In the genomic region with DNA sequence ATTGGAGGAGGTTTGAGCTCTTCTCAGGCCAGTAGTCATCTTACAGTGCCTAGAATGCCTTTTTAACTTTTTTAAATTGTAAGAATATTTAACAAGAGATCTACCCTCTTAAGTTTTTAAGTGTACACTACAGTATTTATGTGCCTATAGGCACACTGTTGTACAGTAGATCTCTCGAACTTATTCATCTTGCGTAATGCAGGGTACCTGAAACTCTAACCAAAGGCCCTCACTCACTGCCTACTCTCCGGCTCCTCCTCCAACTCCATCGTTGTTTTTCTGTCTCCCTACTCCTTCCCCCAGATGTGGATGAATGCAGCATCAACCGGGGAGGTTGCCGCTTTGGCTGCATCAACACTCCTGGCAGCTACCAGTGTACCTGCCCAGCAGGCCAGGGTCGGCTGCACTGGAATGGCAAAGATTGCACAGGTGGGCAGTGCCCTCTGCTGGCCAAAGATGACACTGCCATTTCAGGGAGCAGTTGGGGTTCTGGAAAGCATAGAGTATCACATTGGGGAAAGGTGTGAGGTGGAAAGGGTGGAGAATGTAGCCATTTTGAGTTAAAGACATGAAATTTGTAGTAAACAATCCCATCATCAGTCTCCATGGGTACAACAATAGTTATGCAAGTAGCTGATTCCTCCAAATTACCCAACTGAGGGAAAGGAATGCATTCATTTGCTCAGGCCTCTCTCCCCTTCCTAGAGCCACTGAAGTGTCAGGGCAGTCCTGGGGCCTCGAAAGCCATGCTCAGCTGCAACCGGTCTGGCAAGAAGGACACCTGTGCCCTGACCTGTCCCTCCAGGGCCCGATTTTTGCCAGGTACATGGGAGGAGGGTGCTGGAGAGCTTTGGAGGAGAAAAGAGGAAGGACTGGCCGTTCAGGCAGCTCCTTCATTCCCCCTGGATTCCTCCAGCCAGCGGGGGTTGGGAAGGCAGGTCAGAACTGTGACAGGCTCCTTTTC, we compare ENCODE assay signal across 8 cellular contexts. TPM values are rescaled to one million over a fixed set of nuclear protein-coding genes. Genes with fewer than 3 reads are reported as not detected.
A peak's percentile ranks its signal among the peaks of the same experiment; 100 is the strongest.
DNase-seq lines count a peak whose midpoint lies in the region; ATAC-seq and TF ChIP-seq lines count a peak whose summit lies in the region.

No MANE protein-coding gene starts in this region.

- POLR2A ChIA-PET in RWPE1 (lab: Yijun Ruan, JAX; ENCODE audit: low non-redundant PET): no interaction called here

- 45 to 48% (median 46%) methylated on average over 12 of the region's 12 CpGs for WGBS in ovary, 3 donors
- 41 to 62% methylated on average over 4 to 12 of the region's 12 CpGs for whole genome bisulfite sequencing in transverse colon (ENCODE audit: low coverage in 1 of 2), 2 donors

- H3K4me3 ChIP-seq in ovary: no peak overlapping the region
- no peak overlapping the region for H3K4me3 ChIP-seq in transverse colon

- H3K36me3 ChIP-seq in ovary (no peaks in the 10 kb centered on the region), transverse colon (no peaks in the 10 kb centered on the region)

- no peak for ATAC-seq in HG03378 (IDR thresholded peaks at IDR 0.05; ENCODE audit: unreplicated experiment)

- TF ChIP-seq EP300 in Ishikawa (IDR thresholded peaks at IDR 0.05; ENCODE audit: borderline replicate concordance) (no peak), ovary (IDR thresholded peaks at IDR 0.05) (no peak), transverse colon (IDR thresholded peaks at IDR 0.05; ENCODE audit: low read depth) (no peak)

- H3K9me3 ChIP-seq in ovary: no peaks in the 10 kb centered on the region
- no peaks in the 10 kb centered on the region for H3K9me3 ChIP-seq in transverse colon

- TF ChIP-seq POLR2A in ovary (IDR thresholded peaks at IDR 0.05) (no peak), transverse colon (IDR thresholded peaks at IDR 0.05) (no peak)

- in situ Hi-C loops in transverse colon (cut with MboI; ENCODE audit: low pct_ligation_motif_present in 1 of 4, low pct_unique_long_range_greater_than_20kb in 1 of 4, low sequenced_read_pairs in 3 of 4): loop anchor here in 2 of 4 donors (10.0 to 25.0 kb wide), 2 partner anchors 96 to 254 kb away; partner anchors contain the start of gene TCP11 (in 1 of the 2)

- peak; percentile 98 for TF ChIP-seq RAD21 in Ishikawa (IDR thresholded peaks at IDR 0.05; ENCODE audit: low read depth)

- peak; percentile 94 for TF ChIP-seq CTCF in RWPE1 (conservative IDR thresholded peaks at IDR 0.05; ENCODE audit: low read depth)
- TF ChIP-seq CTCF in ovary (IDR thresholded peaks at IDR 0.05): peak; percentile 74 to 83 (median 79)
- peak; percentile 91 to 96 (median 94) for TF ChIP-seq CTCF in transverse colon (IDR thresholded peaks at IDR 0.05)

- intact Hi-C loops in ovary (cut with DNase I): no loop called here
- intact Hi-C loops in transverse colon (cut with DNase I; ENCODE audit: low total_unique reads): loop anchor here (5.0 to 10.0 kb wide), 2 partner anchors 96 to 254 kb away; partner anchors contain the start of gene TCP11

- H3K4me1 ChIP-seq in ovary (ENCODE audit: insufficient read depth) (no peaks in the 10 kb centered on the region), transverse colon (peaks cover 0 to 7% (median 5%) of the 10 kb centered on the region in 4 donors)

- peak; percentile 65 for DNase-seq in ELR (ENCODE audit: low read depth)
- DNase-seq in RWPE1 (ENCODE audit: low spot score): peak; percentile 85
- DNase-seq in activated effector memory CD4-positive, alpha-beta T cell treated with Interleukin-2 at 50 U/mL for 16 hours: peak; percentile 55
- DNase-seq in germinal center (ENCODE audit: low spot score): peak; percentile 83
- peak; percentile 57 to 82 (median 78) for DNase-seq in ovary
- peak; percentile 78 for DNase-seq in transverse colon

- H3K27me3 ChIP-seq in ovary (no peaks in the 10 kb centered on the region), transverse colon (no peaks in the 10 kb centered on the region)

- CTCF ChIA-PET in RWPE1 (lab: Yijun Ruan, JAX): interaction anchor here (0.5 to 3.1 kb wide), 26 partner anchors 9 to 781 kb away, joined by 3 to 57 read pairs (median 4); partner anchors contain the start of genes DEF6, RPL10A and ZNF76

- H3K27ac ChIP-seq in RWPE1: no peak overlapping the region
- no peak overlapping the region for H3K27ac ChIP-seq in ovary
- H3K27ac ChIP-seq in transverse colon: no peak overlapping the region

TF ChIP-seq in Ishikawa, 13 proteins besides CTCF, POLR2A, EP300 and RAD21:
- TF ChIP-seq CEBPB (IDR thresholded peaks at IDR 0.05) (0 out of 2 replicates have a peak, but pooled peaks have one; percentile 9), MAX (IDR thresholded peaks at IDR 0.05) (no peak; the same call in 1 of the 2 replicates), USF1 (IDR thresholded peaks at IDR 0.05) (no peak)

RNA-seq across cellular contexts. Expression of gene ZNF76, which starts 18.4 kb away (rescaled TPM):
- 10 to 100 TPM; 36.0 to 55.0 (median 47.9) TPM for total RNA-seq in ovary
- polyA plus RNA-seq in ovary: 10 to 100 TPM; 17.0 to 33.8 TPM
- total RNA-seq in transverse colon: 10 to 100 TPM; 30.2 to 59.3 (median 35.1) TPM

RNA-seq across cellular contexts. Expression of gene SCUBE3, which starts 27.4 kb away (rescaled TPM):
- total RNA-seq in ovary (under 1 TPM in 6 of 7 donors, not detected in 1; 0.11 to 0.46 (median 0.18) TPM), transverse colon (under 1 TPM; 0.37 to 0.68 (median 0.52) TPM)
- 1 to 10 TPM in 1 of 2 donors, under 1 TPM in 1; 0.08 to 3.1 TPM for polyA plus RNA-seq in ovary

RNA-seq across cellular contexts. Expression of gene DEF6, which starts 56.5 kb away (rescaled TPM):
- total RNA-seq in ovary (1 to 10 TPM; 2.3 to 6.6 (median 3.1) TPM), transverse colon (10 to 100 TPM in 1 of 4 donors, 1 to 10 TPM in 3; 2.6 to 24.5 (median 6.8) TPM)
- 1 to 10 TPM; 1.5 to 2.7 TPM for polyA plus RNA-seq in ovary
